Comparison of ENCODE assay signal across 13 cellular contexts in the genomic region with DNA sequence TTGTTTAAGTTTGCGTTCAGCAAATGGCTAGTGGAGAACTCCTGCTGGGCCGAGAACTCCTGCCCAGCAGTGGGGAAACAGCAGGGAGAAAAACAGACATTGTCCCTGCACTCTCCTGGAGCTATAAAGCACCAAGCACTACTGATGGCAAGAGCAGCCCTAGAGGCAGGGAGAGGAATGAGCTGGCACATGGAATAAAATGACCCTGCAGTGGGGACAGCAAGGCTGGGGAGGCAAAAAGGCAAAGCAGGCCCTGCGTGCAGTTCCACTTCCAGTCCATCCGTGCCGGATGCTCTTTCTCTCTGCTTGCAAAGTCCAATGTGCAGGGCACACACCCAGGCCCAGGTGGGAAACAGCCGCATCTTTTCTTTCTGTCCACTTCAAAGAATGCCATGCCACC.
"Had no signal": no experiment of that assay in that cellular context is flagged by ENCODE, and none has a peak within 500 bp of the region (broad histone marks: within the 10 kb centered on the region; RNA-seq: fewer than 3 reads in every experiment).

No MANE protein-coding gene starts in this region.

- DNase-seq: activated CD4-positive, CD25-positive, alpha-beta regulatory T cell treated with anti-CD3 and anti-CD28 coated beads, Interleukin-2, amount 50 U/mL, for 72 hours; activated naive CD4-positive, alpha-beta T cell treated with anti-CD3 and anti-CD28 coated beads for 36 hours; dermis blood vessel endothelial cell; effector memory CD8-positive, alpha-beta T cell; heart right ventricle; stimulated activated CD4-positive, alpha-beta T cell treated with anti-CD3 and anti-CD28 coated beads, Interleukin-2, amount 100 ng/mL, for 24 hours; stomach; testis had no signal

- H3K4me1 ChIP-seq: ascending aorta, heart right ventricle, pancreas, testis, upper lobe of left lung had no signal

- H3K27me3 ChIP-seq: ascending aorta, gastroesophageal sphincter, heart right ventricle, pancreas, stomach, testis, upper lobe of left lung had no signal

- H3K4me3 ChIP-seq: ascending aorta, gastroesophageal sphincter, heart right ventricle, pancreas, stomach, testis, upper lobe of left lung had no signal

- H3K36me3 ChIP-seq: ascending aorta, gastroesophageal sphincter, heart right ventricle, pancreas, stomach, upper lobe of left lung had no signal

- H3K9me3 ChIP-seq: ascending aorta, gastroesophageal sphincter, heart right ventricle, pancreas, stomach, testis, upper lobe of left lung had no signal

- ATAC-seq: effector memory CD8-positive, alpha-beta T cell; gastroesophageal sphincter had no signal

- H3K27ac ChIP-seq: ascending aorta, epithelial cell of prostate, gastroesophageal sphincter, heart right ventricle, pancreas, stomach, testis, upper lobe of left lung had no signal
